9 cellular contexts compared by ENCODE assay signal in genomic region chr10:113169853-113170455, GRCh38.
A peak's percentile ranks its signal among the peaks of the same experiment; 100 is the strongest.
DNase-seq lines count a peak whose midpoint lies in the region; ATAC-seq and TF ChIP-seq lines count a peak whose summit lies in the region.
"Had no signal": no experiment of that assay in that cellular context is flagged by ENCODE, and none has a peak within 500 bp of the region (broad histone marks: within the 10 kb centered on the region; RNA-seq: fewer than 3 reads in every experiment).

No MANE protein-coding gene starts in this region.

- intact Hi-C loops in activated CD4-positive, alpha-beta T cell treated with anti-CD3 and anti-CD28 coated beads, Interleukin-2, amount 10 ng/mL, durations not matched to agents 24 days and 14 days (cut with micrococcal nuclease) = no loop called here
- intact Hi-C loops in natural killer cell (cut with micrococcal nuclease) = no loop called here

- no peaks in the 10 kb centered on the region for H3K4me1 Mint-ChIP-seq in activated CD4-positive, alpha-beta T cell treated with anti-CD3 and anti-CD28 coated beads, Interleukin-2, amount 10 ng/mL, durations not matched to agents 24 days and 14 days
- peaks cover 12 to 16% of the 10 kb centered on the region in 2 donors for H3K4me1 Mint-ChIP-seq in natural killer cell
- peaks cover 3% of the 10 kb centered on the region for H3K4me1 Mint-ChIP-seq in glutamatergic neuron (ENCODE audit: low read depth, unreplicated experiment)

- no peaks in the 10 kb centered on the region for H3K36me3 Mint-ChIP-seq in activated CD4-positive, alpha-beta T cell treated with anti-CD3 and anti-CD28 coated beads, Interleukin-2, amount 10 ng/mL, durations not matched to agents 24 days and 14 days (ENCODE audit: low read depth)
- no peaks in the 10 kb centered on the region for H3K36me3 Mint-ChIP-seq in natural killer cell
- H3K36me3 Mint-ChIP-seq in glutamatergic neuron (ENCODE audit: unreplicated experiment) = no peaks in the 10 kb centered on the region

- peak; percentile 7 to 34 for DNase-seq in activated CD4-positive, alpha-beta T cell treated with anti-CD3 and anti-CD28 coated beads, Interleukin-2, amount 50 U/mL, for 48 hours
- DNase-seq in activated CD4-positive, alpha-beta T cell treated with anti-CD3 and anti-CD28 coated beads, Interleukin-2, amount 10 ng/mL, durations not matched to agents 24 days and 14 days = no peak
- DNase-seq in natural killer cell (no peak), NCI-H128 (lab: John Stamatoyannopoulos, UW; ENCODE audit: unreplicated experiment) (no peak), glutamatergic neuron (no peak), NCI-H146 (lab: John Stamatoyannopoulos, UW) (no peak)
- DNase-seq: NCI-H2107 had no signal

- H3K4me3 Mint-ChIP-seq in activated CD4-positive, alpha-beta T cell treated with anti-CD3 and anti-CD28 coated beads, Interleukin-2, amount 10 ng/mL, durations not matched to agents 24 days and 14 days = no peak overlapping the region
- H3K4me3 Mint-ChIP-seq in natural killer cell = no peak overlapping the region
- no peak overlapping the region for H3K4me3 Mint-ChIP-seq in glutamatergic neuron (ENCODE audit: unreplicated experiment)

- ATAC-seq in GM21576 (IDR thresholded peaks at IDR 0.05; ENCODE audit: unreplicated experiment) (peak; percentile 96), HG03378 (IDR thresholded peaks at IDR 0.05; ENCODE audit: unreplicated experiment) (peak; percentile 98), natural killer cell (peak; percentile 21 to 67 (median 34))

- H3K27me3 Mint-ChIP-seq in activated CD4-positive, alpha-beta T cell treated with anti-CD3 and anti-CD28 coated beads, Interleukin-2, amount 10 ng/mL, durations not matched to agents 24 days and 14 days = peaks cover 9% of the 10 kb centered on the region
- H3K27me3 Mint-ChIP-seq in natural killer cell (ENCODE audit: low read depth in 2 of 2) (no peaks in the 10 kb centered on the region), glutamatergic neuron (ENCODE audit: unreplicated experiment) (peaks cover 2% of the 10 kb centered on the region)

- no peak for TF ChIP-seq CTCF in natural killer cell (IDR thresholded peaks at IDR 0.05)
- no peak for TF ChIP-seq CTCF in glutamatergic neuron (IDR thresholded peaks at IDR 0.05; ENCODE audit: partially characterized antibody, unreplicated experiment)

- no peak overlapping the region for H3K27ac Mint-ChIP-seq in activated CD4-positive, alpha-beta T cell treated with anti-CD3 and anti-CD28 coated beads, Interleukin-2, amount 10 ng/mL, durations not matched to agents 24 days and 14 days
- H3K27ac Mint-ChIP-seq in natural killer cell (peak overlapping the region in 1 of 2 donors; percentile 0), glutamatergic neuron (ENCODE audit: unreplicated experiment) (no peak overlapping the region)

- no peaks in the 10 kb centered on the region for H3K9me3 Mint-ChIP-seq in activated CD4-positive, alpha-beta T cell treated with anti-CD3 and anti-CD28 coated beads, Interleukin-2, amount 10 ng/mL, durations not matched to agents 24 days and 14 days
- H3K9me3 Mint-ChIP-seq in natural killer cell (no peaks in the 10 kb centered on the region), glutamatergic neuron (ENCODE audit: unreplicated experiment) (peaks cover 3% of the 10 kb centered on the region)

Comparison
In these comparisons a context has a peak if more than half of its experiments do, and no peak if none do; other contexts are left out.
1. DNase-seq: peak in activated CD4-positive, alpha-beta T cell treated with anti-CD3 and anti-CD28 coated beads, Interleukin-2, amount 50 U/mL, for 48 hours (2 of 2); none in activated CD4-positive, alpha-beta T cell treated with anti-CD3 and anti-CD28 coated beads, Interleukin-2, amount 10 ng/mL, durations not matched to agents 24 days and 14 days (single experiment), natural killer cell (single experiment), NCI-H128 (single experiment), glutamatergic neuron (single experiment) and NCI-H146 (single experiment).
2. ATAC-seq: peak in every context shown above with its lines; median percentile 98 in HG03378; 96 in GM21576; 34 in natural killer cell.